ENCODE assay signal across 10 cellular contexts in the genomic region with DNA sequence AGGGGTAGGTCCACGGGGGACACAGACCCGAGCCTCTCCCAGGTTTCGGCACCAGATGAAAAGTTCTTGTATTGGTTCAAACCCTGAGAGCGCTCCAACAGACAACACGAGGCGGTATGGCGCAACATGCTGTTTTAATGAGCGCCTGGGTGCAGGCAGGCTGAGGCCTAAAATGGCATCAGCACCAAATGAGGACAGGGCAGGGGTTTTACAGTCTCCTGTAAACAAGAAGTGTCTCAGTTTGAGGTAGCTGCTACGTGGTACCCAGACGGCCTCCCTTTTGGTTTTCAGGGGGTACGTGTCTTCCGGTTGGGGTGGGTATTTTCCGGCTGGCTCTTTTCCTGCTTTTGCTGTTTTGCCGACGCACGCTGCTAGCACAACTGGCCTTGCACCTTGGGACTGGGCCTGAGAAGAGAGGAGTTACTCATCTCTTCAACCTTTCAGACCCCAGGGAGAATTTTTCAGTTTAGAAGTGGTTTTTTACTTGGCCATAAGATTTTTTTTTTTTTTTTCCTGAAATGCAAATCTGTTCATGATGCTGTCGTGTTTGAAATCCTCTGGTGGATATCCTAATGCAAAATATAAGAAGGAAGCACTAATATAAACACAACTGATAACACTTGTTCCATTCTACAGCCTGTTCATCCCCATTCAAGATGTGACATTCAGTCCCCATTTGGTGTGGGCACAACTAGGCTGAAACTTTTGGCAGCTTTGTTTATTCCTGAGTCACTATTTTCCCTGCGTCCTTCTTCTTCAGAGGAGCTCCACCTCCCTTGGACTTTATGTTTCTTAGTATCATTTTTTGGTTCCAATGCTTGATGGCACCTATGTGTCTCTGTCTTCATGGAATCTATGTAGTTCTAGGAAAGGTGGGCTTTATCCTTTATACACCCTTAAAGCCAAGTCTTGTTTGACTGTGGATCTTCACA. TPM values are rescaled to one million over a fixed set of nuclear protein-coding genes. Genes with fewer than 3 reads are reported as not detected.
A peak's percentile ranks its signal among the peaks of the same experiment; 100 is the strongest.
DNase-seq lines count a peak whose midpoint lies in the region; ATAC-seq, FAIRE-seq and TF ChIP-seq lines count a peak whose summit lies in the region.
"Had no signal": no experiment of that assay in that cellular context is flagged by ENCODE, and none has a peak within 500 bp of the region (broad histone marks: within the 10 kb centered on the region; RNA-seq: fewer than 3 reads in every experiment).

No MANE protein-coding gene starts in this region.

- H3K4me3 ChIP-seq in hepatocyte, result no peak overlapping the region

- 90% methylated on average over 18 of the region's 18 CpGs for WGBS in hepatocyte (ENCODE audit: low lambda C conversion rate, missing lambda C conversion rate)

- H3K4me3 Mint-ChIP-seq in immature natural killer cell, result no peak overlapping the region

- H3K9me2 ChIP-seq in hepatocyte (replicated peaks; ENCODE audit: insufficient read depth), result no peaks in the 10 kb centered on the region

- peak overlapping the region; percentile 31 for H3K4me2 ChIP-seq in hepatocyte

- peak overlapping the region in 2 of 6 donors; percentile 48 to 55 for H3K27ac Mint-ChIP-seq in immature natural killer cell

- no peak for DNase-seq in hepatocyte (ENCODE audit: low spot score)
- DNase-seq in DMS153 (lab: John Stamatoyannopoulos, UW), result no peak
- no peak for DNase-seq in NCI-H1694 (lab: John Stamatoyannopoulos, UW)
- no peak for DNase-seq in immature natural killer cell
- DNase-seq in GM19239 (ENCODE audit: insufficient read length, low spot score), result no peak
- DNase-seq: NCI-H1417 treated with DMSO at 0.1 percent for 48 hours; stimulated activated naive CD4-positive, alpha-beta T cell treated with Interleukin-2 at 50 U/mL for 16 hours had no signal

- TF ChIP-seq CTCF in hepatocyte (IDR thresholded peaks at IDR 0.05; ENCODE audit: poor library complexity), result no peak

- ATAC-seq in GM18499 (IDR thresholded peaks at IDR 0.05; ENCODE audit: insufficient read depth, unreplicated experiment), result peak; percentile 37
- peak; percentile 44 for ATAC-seq in GM21360 (IDR thresholded peaks at IDR 0.05; ENCODE audit: unreplicated experiment)
- peak; percentile 37 for ATAC-seq in HG03342 (IDR thresholded peaks at IDR 0.05; ENCODE audit: unreplicated experiment)

- H3K36me3 Mint-ChIP-seq in immature natural killer cell, result peaks cover 0 to 3% (median 0%) of the 10 kb centered on the region in 3 donors

- H3K79me2 ChIP-seq in hepatocyte, result peaks cover 60% of the 10 kb centered on the region

- no peak overlapping the region for H2AFZ ChIP-seq in hepatocyte

- peak overlapping the region; percentile 71 for H3K27ac ChIP-seq in hepatocyte

- no peaks in the 10 kb centered on the region for H3K36me3 ChIP-seq in hepatocyte (replicated peaks; ENCODE audit: insufficient read depth, low read depth)

- H3K27me3 Mint-ChIP-seq in immature natural killer cell (ENCODE audit: low read depth in 3 of 3), result peaks cover 0 to 1% (median 0%) of the 10 kb centered on the region in 3 donors

- no peaks in the 10 kb centered on the region for H3K27me3 ChIP-seq in hepatocyte

- peaks cover 9% of the 10 kb centered on the region for H3K4me1 ChIP-seq in hepatocyte (ENCODE audit: insufficient read depth)

- no peaks in the 10 kb centered on the region for H3K9me3 ChIP-seq in hepatocyte (ENCODE audit: low read depth)

- no peak for FAIRE-seq in GM19239 (lab: Jason Lieb, UNC)

- H3K4me1 Mint-ChIP-seq in immature natural killer cell, result peaks cover 2 to 24% of the 10 kb centered on the region in 2 donors

- no peaks in the 10 kb centered on the region for H3K9me3 Mint-ChIP-seq in immature natural killer cell

- no peaks in the 10 kb centered on the region for H4K20me1 ChIP-seq in hepatocyte (ENCODE audit: insufficient read depth, poor library complexity, severe bottlenecking)

RNA-seq across cellular contexts. Expression of a gene that starts 6.5 kb away (rescaled TPM):
- total RNA-seq in hepatocyte, result 55.8 and 58.6 TPM in 2 replicates
- 33.9 and 43.6 TPM in 2 replicates for polyA plus RNA-seq in hepatocyte
- 1 to 10 TPM in 2 of 3 donors, under 1 TPM in 1; 0.52 to 5.3 (median 1.9) TPM for polyA plus RNA-seq in immature natural killer cell

RNA-seq across cellular contexts. Expression of a gene that starts 35.0 kb away (rescaled TPM):
- 9.3 and 11.4 TPM in 2 replicates for total RNA-seq in hepatocyte
- polyA plus RNA-seq in hepatocyte, result 8.2 and 10.9 TPM in 2 replicates
- polyA plus RNA-seq in immature natural killer cell, result under 1 TPM in 2 of 3 donors, not detected in 1; 0.13 to 0.18 TPM
